ENCODE assay signal across 1 cellular context in genomic region chr6:32047855-32048766, GRCh38.
A peak's percentile ranks its signal among the peaks of the same experiment; 100 is the strongest.
TF ChIP-seq lines count a peak whose summit lies in the region.

No MANE protein-coding gene starts in this region.

TF ChIP-seq in WTC11, 78 proteins besides CTCF, POLR2A, EP300 and RAD21 (continued from another document):
- TF ChIP-seq PRDM15 (CRISPR knock-in tag; IDR thresholded peaks at IDR 0.05) = 0 out of 2 replicates have a peak, but pooled peaks have one; percentile 20
- TF ChIP-seq, protein P1, sequence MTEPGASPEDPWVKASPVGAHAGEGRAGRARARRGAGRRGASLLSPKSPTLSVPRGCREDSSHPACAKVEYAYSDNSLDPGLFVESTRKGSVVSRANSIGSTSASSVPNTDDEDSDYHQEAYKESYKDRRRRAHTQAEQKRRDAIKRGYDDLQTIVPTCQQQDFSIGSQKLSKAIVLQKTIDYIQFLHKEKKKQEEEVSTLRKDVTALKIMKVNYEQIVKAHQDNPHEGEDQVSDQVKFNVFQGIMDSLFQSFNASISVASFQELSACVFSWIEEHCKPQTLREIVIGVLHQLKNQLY (CRISPR knock-in tag; IDR thresholded peaks at IDR 0.05) = no peak
- TF ChIP-seq, protein P2, sequence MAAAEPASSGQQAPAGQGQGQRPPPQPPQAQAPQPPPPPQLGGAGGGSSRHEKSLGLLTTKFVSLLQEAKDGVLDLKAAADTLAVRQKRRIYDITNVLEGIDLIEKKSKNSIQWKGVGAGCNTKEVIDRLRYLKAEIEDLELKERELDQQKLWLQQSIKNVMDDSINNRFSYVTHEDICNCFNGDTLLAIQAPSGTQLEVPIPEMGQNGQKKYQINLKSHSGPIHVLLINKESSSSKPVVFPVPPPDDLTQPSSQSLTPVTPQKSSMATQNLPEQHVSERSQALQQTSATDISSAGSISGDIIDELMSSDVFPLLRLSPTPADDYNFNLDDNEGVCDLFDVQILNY (CRISPR knock-in tag; IDR thresholded peaks at IDR 0.05) = 0 out of 2 replicates have a peak, but pooled peaks have one; percentile 29
- TF ChIP-seq TCF7 (CRISPR knock-in tag; IDR thresholded peaks at IDR 0.05; ENCODE audit: low read depth) = no peak
- TF ChIP-seq, protein P3, sequence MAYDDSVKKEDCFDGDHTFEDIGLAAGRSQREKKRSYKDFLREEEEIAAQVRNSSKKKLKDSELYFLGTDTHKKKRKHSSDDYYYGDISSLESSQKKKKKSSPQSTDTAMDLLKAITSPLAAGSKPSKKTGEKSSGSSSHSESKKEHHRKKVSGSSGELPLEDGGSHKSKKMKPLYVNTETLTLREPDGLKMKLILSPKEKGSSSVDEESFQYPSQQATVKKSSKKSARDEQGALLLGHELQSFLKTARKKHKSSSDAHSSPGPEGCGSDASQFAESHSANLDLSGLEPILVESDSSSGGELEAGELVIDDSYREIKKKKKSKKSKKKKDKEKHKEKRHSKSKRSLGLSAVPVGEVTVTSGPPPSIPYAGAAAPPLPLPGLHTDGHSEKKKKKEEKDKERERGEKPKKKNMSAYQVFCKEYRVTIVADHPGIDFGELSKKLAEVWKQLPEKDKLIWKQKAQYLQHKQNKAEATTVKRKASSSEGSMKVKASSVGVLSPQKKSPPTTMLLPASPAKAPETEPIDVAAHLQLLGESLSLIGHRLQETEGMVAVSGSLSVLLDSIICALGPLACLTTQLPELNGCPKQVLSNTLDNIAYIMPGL (CRISPR knock-in tag; IDR thresholded peaks at IDR 0.05) = peak; percentile 48
- TF ChIP-seq GABPB1 (CRISPR knock-in tag; IDR thresholded peaks at IDR 0.05) = 0 out of 2 replicates have a peak, but pooled peaks have one; percentile 8
- TF ChIP-seq ZNF532 (CRISPR knock-in tag; IDR thresholded peaks at IDR 0.05; ENCODE audit: borderline replicate concordance) = no peak
TF ChIP-seq in WTC11: peak in this region for 4.
